11 cellular contexts compared by ENCODE assay signal in the genomic region with DNA sequence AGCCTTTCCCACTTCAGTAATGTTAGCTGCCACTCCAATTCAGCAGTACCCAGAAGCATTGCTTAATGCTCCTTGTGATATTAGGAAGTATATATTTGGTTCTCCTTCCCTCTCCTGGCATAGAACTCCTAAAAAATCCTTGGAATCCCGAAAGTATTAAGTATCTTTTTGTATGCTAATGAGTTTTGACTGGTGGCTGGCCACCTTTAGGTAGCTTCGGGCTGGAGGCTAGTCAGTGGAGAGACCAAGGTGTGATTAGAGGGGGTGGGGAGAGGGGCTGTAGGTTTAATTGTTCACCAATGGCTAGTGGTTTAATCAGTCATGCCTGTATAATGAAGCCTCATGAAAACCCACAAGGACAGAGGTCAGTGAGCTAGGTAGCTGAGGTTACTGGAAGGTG. TPM values are rescaled to one million over a fixed set of nuclear protein-coding genes. Genes with fewer than 3 reads are reported as not detected.
A peak's percentile ranks its signal among the peaks of the same experiment; 100 is the strongest.
DNase-seq lines count a peak whose midpoint lies in the region; ATAC-seq and TF ChIP-seq lines count a peak whose summit lies in the region.
"Had no signal": no experiment of that assay in that cellular context is flagged by ENCODE, and none has a peak within 500 bp of the region (broad histone marks: within the 10 kb centered on the region; RNA-seq: fewer than 3 reads in every experiment).

No MANE protein-coding gene starts in this region.

- H3K36me3 ChIP-seq in ES-I3 (ENCODE audit: insufficient read depth, low read length) (peaks cover 27% of the 10 kb centered on the region), iPS-18a (ENCODE audit: control insufficient read depth, low read depth, low read length) (peaks cover 82% of the 10 kb centered on the region), smooth muscle cell (ENCODE audit: low read depth) (peaks cover 6% of the 10 kb centered on the region)

- peaks cover 97% of the 10 kb centered on the region for H4K20me1 ChIP-seq in smooth muscle cell (ENCODE audit: low read depth)

- 50% methylated on average over 2 of the region's 2 CpGs for WGBS in smooth muscle cell (ENCODE audit: low lambda C conversion rate)

- H3K4me2 ChIP-seq in smooth muscle cell = no peak overlapping the region

- H3K4me3 ChIP-seq in iPS-18a (ENCODE audit: low read length) (peak overlapping the region; percentile 54), smooth muscle cell (no peak overlapping the region)

- DNase-seq in smooth muscle cell (lab: John Stamatoyannopoulos, UW; ENCODE audit: unreplicated experiment) = no peak
- no peak for DNase-seq in NCI-H2196 (lab: John Stamatoyannopoulos, UW; ENCODE audit: unreplicated experiment)
- no peak for DNase-seq in NCI-H1048 (lab: John Stamatoyannopoulos, UW)
- no peak for DNase-seq in NCI-H1105 treated with DMSO at 0.1 percent for 48 hours (lab: John Stamatoyannopoulos, UW)
- DNase-seq: glutamatergic neuron; stimulated activated CD4-positive, alpha-beta T cell treated with anti-CD3 and anti-CD28 coated beads, Interleukin-2, amount 100 ng/mL, for 24 hours; T-helper 2 cell had no signal

- H3K9me3 ChIP-seq in ES-I3 (ENCODE audit: control insufficient read depth, insufficient read depth, low read length) (no peaks in the 10 kb centered on the region; the same call in 1 of the 2 replicates), iPS-18a (ENCODE audit: control insufficient read depth, low read depth, low read length) (no peaks in the 10 kb centered on the region), smooth muscle cell (replicated peaks; ENCODE audit: low read depth) (no peaks in the 10 kb centered on the region)

- ATAC-seq in HG02840 (IDR thresholded peaks at IDR 0.05; ENCODE audit: low FRiP score, unreplicated experiment) = no peak

- no peak overlapping the region for H2AFZ ChIP-seq in smooth muscle cell (ENCODE audit: low read depth)

- H3K27ac ChIP-seq in VCaP = peak overlapping the region; percentile 11; the same call in 1 of the 2 replicates
- H3K27ac ChIP-seq in iPS-18a (ENCODE audit: low read length) = peak overlapping the region; percentile 82
- H3K27ac ChIP-seq in smooth muscle cell (ENCODE audit: low read depth) = peak overlapping the region; percentile 93

- peaks cover 98% of the 10 kb centered on the region for H3K79me2 ChIP-seq in smooth muscle cell (ENCODE audit: low read depth)

- H3K4me1 ChIP-seq in ES-I3 (ENCODE audit: insufficient read depth, low read length) = peaks cover 57% of the 10 kb centered on the region
- H3K4me1 ChIP-seq in iPS-18a (ENCODE audit: control insufficient read depth, low read depth, low read length) = peaks cover 50% of the 10 kb centered on the region
- peaks cover 37% of the 10 kb centered on the region for H3K4me1 ChIP-seq in smooth muscle cell (ENCODE audit: low read depth)

- no peaks in the 10 kb centered on the region for H3K27me3 ChIP-seq in iPS-18a (ENCODE audit: control insufficient read depth, insufficient read depth, low read length)
- H3K27me3 ChIP-seq in smooth muscle cell (ENCODE audit: low read depth) = no peaks in the 10 kb centered on the region

- H3K9ac ChIP-seq in ES-I3 (ENCODE audit: low read depth, low read length) = peak overlapping the region; percentile 18; the same call in 1 of the 2 replicates
- H3K9ac ChIP-seq in iPS-18a (ENCODE audit: low read length) = peak overlapping the region; percentile 32
- H3K9ac ChIP-seq in smooth muscle cell (ENCODE audit: low read depth) = peak overlapping the region; percentile 4

- H3F3A ChIP-seq in smooth muscle cell (ENCODE audit: low read depth) = peaks cover 48% of the 10 kb centered on the region

- no peak for TF ChIP-seq CTCF in VCaP (conservative IDR thresholded peaks at IDR 0.05)
- no peak for TF ChIP-seq CTCF in smooth muscle cell (IDR thresholded peaks at IDR 0.05; ENCODE audit: borderline replicate concordance, insufficient read depth, poor library complexity, severe bottlenecking)

RNA-seq across cellular contexts. Expression of a gene that starts 12.2 kb away (rescaled TPM):
- 9.8 and 18.7 TPM in 2 replicates for total RNA-seq in smooth muscle cell
- polyA plus RNA-seq in smooth muscle cell = 8.4 and 9.4 TPM in 2 replicates

RNA-seq across cellular contexts. Expression of a gene that starts 12.9 kb away (rescaled TPM):
- 183 and 189 TPM in 2 replicates for total RNA-seq in smooth muscle cell
- polyA plus RNA-seq in smooth muscle cell = 207 and 237 TPM in 2 replicates

Comparison
In these comparisons a context has a peak if more than half of its experiments do, and no peak if none do; other contexts are left out.
1. H3K27ac ChIP-seq: peak in every context shown above with its lines; median percentile 93 in smooth muscle cell; 82 in iPS-18a; 11 in VCaP.